ENCODE assay signal across 8 cellular contexts in genomic region chr19:34365463-34366401, GRCh38. TPM values are rescaled to one million over a fixed set of nuclear protein-coding genes. Genes with fewer than 3 reads are reported as not detected.
DNase-seq lines count a peak whose midpoint lies in the region; ATAC-seq and TF ChIP-seq lines count a peak whose summit lies in the region.

No MANE protein-coding gene starts in this region.

- POLR2A ChIA-PET in Panc1 (lab: Charles Lee), result no interaction called here

- BruUV-seq in Panc1 (replicated peaks; lab: Mats Ljungman, UMichigan), result no TSS peak

- peak overlapping the region; percentile 72 to 96 for H3K4me3 ChIP-seq in Panc1 (ENCODE audit: low read depth in 2 of 2, low read length in 2 of 2)
- H3K4me3 ChIP-seq in smooth muscle cell, result peak overlapping the region; percentile 99

- no peak for TF ChIP-seq CTCF in Panc1 (IDR thresholded peaks at IDR 0.05)
- no peak for TF ChIP-seq CTCF in smooth muscle cell (IDR thresholded peaks at IDR 0.05; ENCODE audit: borderline replicate concordance, insufficient read depth, poor library complexity, severe bottlenecking)

- in situ Hi-C loops in Panc1 (cut with HindIII; ENCODE audit: low pct_unique_long_range_greater_than_20kb, low sequenced_read_pairs), result no loop called here

- H3K79me2 ChIP-seq in smooth muscle cell (ENCODE audit: low read depth), result peaks cover 34% of the 10 kb centered on the region

- H3K27ac ChIP-seq in Panc1 (ENCODE audit: low read length), result peak overlapping the region; percentile 85
- H3K27ac ChIP-seq in caudate nucleus (ENCODE audit: low read depth, low read length), result peak overlapping the region; percentile 44
- no peak overlapping the region for H3K27ac ChIP-seq in smooth muscle cell (ENCODE audit: low read depth)

- peak overlapping the region; percentile 89 for H2AFZ ChIP-seq in smooth muscle cell (ENCODE audit: low read depth)

- intact Hi-C loops in Panc1 (cut with micrococcal nuclease; ENCODE audit: unreplicated experiment), result no loop called here

- CTCF ChIA-PET in Panc1 (lab: Charles Lee), result no interaction called here

- H3K9ac ChIP-seq in smooth muscle cell (ENCODE audit: low read depth), result peak overlapping the region; percentile 75

- H3K36me3 ChIP-seq in Panc1 (ENCODE audit: control insufficient read depth, insufficient read depth, low read length) (peaks cover 19% of the 10 kb centered on the region; the same call in 1 of the 2 replicates), smooth muscle cell (ENCODE audit: low read depth) (peaks cover 11% of the 10 kb centered on the region)

- H3K4me2 ChIP-seq in smooth muscle cell, result peak overlapping the region; percentile 99

- peaks cover 47% of the 10 kb centered on the region for H4K20me1 ChIP-seq in smooth muscle cell (ENCODE audit: low read depth)

- ATAC-seq in HG02678 (IDR thresholded peaks at IDR 0.05; ENCODE audit: unreplicated experiment), result peak; percentile 5
- peak; percentile 52 for ATAC-seq in Panc1
- ATAC-seq in HG02884 (IDR thresholded peaks at IDR 0.05; ENCODE audit: unreplicated experiment), result no peak

- DNase-seq in Daoy (ENCODE audit: low read depth) (peak; percentile 46), Panc1 (ENCODE audit: low read depth, low spot score) (no peak), caudate nucleus (lab: John Stamatoyannopoulos, UW) (peak in 28 of 61 donors; percentile 15 to 55 (median 30)), islet precursor cell (peak; percentile 67), smooth muscle cell (lab: John Stamatoyannopoulos, UW; ENCODE audit: unreplicated experiment) (no peak), mesenteric fat pad (ENCODE audit: low spot score) (no peak)

- H3K4me1 ChIP-seq in Panc1 (ENCODE audit: control insufficient read depth, insufficient read depth, low read length), result peaks cover 12% of the 10 kb centered on the region
- peaks cover 4% of the 10 kb centered on the region for H3K4me1 ChIP-seq in smooth muscle cell (ENCODE audit: low read depth)

- H3K9me3 ChIP-seq in Panc1 (ENCODE audit: control insufficient read depth, insufficient read depth, low read depth, low read length) (no peaks in the 10 kb centered on the region), smooth muscle cell (replicated peaks; ENCODE audit: low read depth) (no peaks in the 10 kb centered on the region)

- H3F3A ChIP-seq in smooth muscle cell (ENCODE audit: low read depth), result peaks cover 3% of the 10 kb centered on the region

- no peaks in the 10 kb centered on the region for H3K27me3 ChIP-seq in Panc1 (ENCODE audit: control insufficient read depth, insufficient read depth, low read length)
- H3K27me3 ChIP-seq in smooth muscle cell (ENCODE audit: low read depth), result no peaks in the 10 kb centered on the region

- WGBS in smooth muscle cell (ENCODE audit: low lambda C conversion rate), result 17% methylated on average over 29 of the region's 45 CpGs

RNA-seq across cellular contexts. Expression of gene GPI, which starts 0.7 kb away (rescaled TPM):
- total RNA-seq in Daoy (2014; rRNA removed; shearing (Covaris generic)), result 124 and 134 TPM in 2 replicates
- total RNA-seq in Panc1 (2021; ENCODE audit: unreplicated experiment), result 370 TPM
- polyA plus RNA-seq in Panc1 (2012; ENCODE audit: insufficient read length), result 700 TPM
- 113 and 132 TPM in 2 replicates for total RNA-seq in smooth muscle cell
- polyA plus RNA-seq in smooth muscle cell, result 223 and 233 TPM in 2 replicates
- total RNA-seq in mesenteric fat pad, result 426 TPM

RNA-seq across cellular contexts. Expression of gene PDCD2L, which starts 38.5 kb away (rescaled TPM):
- total RNA-seq in Daoy (2014; rRNA removed; shearing (Covaris generic)), result 73.5 and 80.1 TPM in 2 replicates
- 36.4 TPM for total RNA-seq in Panc1 (2021; ENCODE audit: unreplicated experiment)
- polyA plus RNA-seq in Panc1 (2012; ENCODE audit: insufficient read length), result 31.8 TPM
- 6.0 and 14.5 TPM in 2 replicates for total RNA-seq in smooth muscle cell
- 4.3 and 4.4 TPM in 2 replicates for polyA plus RNA-seq in smooth muscle cell
- 4.3 TPM for total RNA-seq in mesenteric fat pad

Comparison
In these comparisons a context has a peak if more than half of its experiments do, and no peak if none do; other contexts are left out.
1. DNase-seq: peak in Daoy (single experiment) and islet precursor cell (single experiment); none in Panc1 (single experiment), smooth muscle cell (single experiment) and mesenteric fat pad (single experiment).